ENCODE assay signal across 8 cellular contexts in the genomic region with DNA sequence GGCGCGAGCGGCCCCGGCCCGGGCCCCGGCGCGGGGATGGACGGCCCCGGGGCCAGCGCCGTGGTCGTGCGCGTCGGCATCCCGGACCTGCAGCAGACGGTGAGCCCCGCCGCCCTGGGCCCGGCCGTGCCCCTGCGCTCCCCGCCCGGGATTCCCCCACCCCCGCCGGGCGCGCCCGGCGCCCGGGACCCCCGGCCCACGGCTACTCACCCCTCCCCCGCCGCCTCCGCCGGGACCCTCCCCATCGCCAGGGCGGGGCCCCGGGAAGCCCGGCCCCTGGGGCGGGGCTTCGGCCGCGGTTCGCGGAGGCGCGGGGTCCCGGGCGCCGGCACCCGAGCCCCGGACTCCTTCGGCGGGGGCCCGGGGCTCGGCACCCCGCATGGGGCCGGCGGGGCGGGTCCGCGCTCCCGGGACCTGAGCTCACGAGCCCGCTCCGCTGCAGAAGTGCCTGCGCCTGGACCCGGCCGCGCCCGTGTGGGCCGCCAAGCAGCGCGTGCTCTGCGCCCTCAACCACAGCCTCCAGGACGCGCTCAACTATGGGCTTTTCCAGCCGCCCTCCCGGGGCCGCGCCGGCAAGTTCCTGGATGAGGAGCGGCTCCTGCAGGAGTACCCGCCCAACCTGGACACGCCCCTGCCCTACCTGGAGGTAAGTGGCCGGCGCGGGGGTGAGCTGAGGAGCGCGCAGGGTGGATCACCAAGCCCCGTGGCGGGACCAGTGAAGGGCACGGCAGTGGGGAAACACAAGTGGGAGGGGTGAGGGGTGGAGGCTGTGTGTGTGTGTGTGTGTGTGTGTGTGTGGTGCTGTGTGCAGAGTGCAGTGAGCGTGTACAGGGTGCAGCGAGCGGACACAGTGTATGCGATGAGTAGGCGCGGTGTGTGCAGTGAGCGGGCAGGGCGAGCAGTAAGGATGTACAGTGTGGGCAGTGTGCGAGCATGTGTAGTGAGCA. TPM values are rescaled to one million over a fixed set of nuclear protein-coding genes. Genes with fewer than 3 reads are reported as not detected.
DNase-seq lines count a peak whose midpoint lies in the region; ATAC-seq, FAIRE-seq and TF ChIP-seq lines count a peak whose summit lies in the region.

No MANE protein-coding gene starts in this region.

- H3K36me3 Mint-ChIP-seq in MCF 10A (ENCODE audit: insufficient read depth, unreplicated experiment): no peaks in the 10 kb centered on the region

- H3K27ac ChIP-seq in HepG2 (ENCODE audit: extremely low read length, insufficient read depth, low read length): no peak overlapping the region
- H3K27ac ChIP-seq in testis: no peak overlapping the region
- H3K27ac ChIP-seq in Karpas-422 (ENCODE audit: low read length): no peak overlapping the region

- H3K79me2 ChIP-seq in HepG2 (ENCODE audit: insufficient read depth, low read length) (no peaks in the 10 kb centered on the region), Karpas-422 (ENCODE audit: low read length) (no peaks in the 10 kb centered on the region)

- H3K4me1 ChIP-seq in HepG2 (ENCODE audit: insufficient read depth, low read length) (peaks cover 47% of the 10 kb centered on the region), testis (peaks cover 6% of the 10 kb centered on the region), Karpas-422 (ENCODE audit: low read length) (no peaks in the 10 kb centered on the region)

- peaks cover 6% of the 10 kb centered on the region for H3K4me1 Mint-ChIP-seq in MCF 10A (ENCODE audit: insufficient read depth, unreplicated experiment)

- H3K27me3 Mint-ChIP-seq in MCF 10A (ENCODE audit: insufficient read depth, unreplicated experiment): peaks cover 33% of the 10 kb centered on the region

- TF ChIP-seq EP300 in HepG2 (IDR thresholded peaks at IDR 0.05; ENCODE audit: low read depth in 2 of 2, low read length in 2 of 2): no peak
- no peak for TF ChIP-seq EP300 in HepG2 (CRISPR knock-in tag; IDR thresholded peaks at IDR 0.05; ENCODE audit: borderline replicate concordance)

- H3K27me3 ChIP-seq in HepG2 (ENCODE audit: control insufficient read depth in 1 of 2, insufficient read depth in 2 of 2, low read length in 2 of 2): peaks cover 2 to 20% of the 10 kb centered on the region in 2 experiments; a peak in 3 of 5 replicates
- H3K27me3 ChIP-seq in testis: no peaks in the 10 kb centered on the region
- no peaks in the 10 kb centered on the region for H3K27me3 ChIP-seq in Karpas-422 (ENCODE audit: low read length)

- peak; percentile 60 for ATAC-seq in HepG2

- POLR2A ChIA-PET in MCF 10A (lab: Yijun Ruan, JAX) (interaction anchor here (0.6 kb wide), 1 partner anchor 53 kb away, joined by 3 read pairs; no protein-coding TSS in a partner anchor), HepG2 (lab: Yijun Ruan, JAX) (interaction anchor here (1.1 to 1.3 kb wide), 2 partner anchors 33 to 34 kb away, joined by 3 to 4 read pairs; no protein-coding TSS in a partner anchor)

- H3K36me3 ChIP-seq in HepG2 (replicated peaks in 1 of 2; ENCODE audit: control insufficient read depth in 1 of 2, insufficient read depth in 2 of 2, low read length in 2 of 2): 0 out of 5 replicates have a peak, but pooled peaks cover 0 to 3% of the 10 kb centered on the region in 2 experiments
- H3K36me3 ChIP-seq in testis (ENCODE audit: low read depth, missing control alignments): no peaks in the 10 kb centered on the region
- H3K36me3 ChIP-seq in Karpas-422 (ENCODE audit: insufficient read depth, low read length): no peaks in the 10 kb centered on the region

- DNase-seq in NCI-H2107 treated with DMSO at 0.1 percent for 48 hours (lab: John Stamatoyannopoulos, UW; ENCODE audit: unreplicated experiment) (peak; percentile 28), NCI-H2107 (lab: John Stamatoyannopoulos, UW) (no peak), NCI-H2196 treated with DMSO at 0.1 percent for 48 hours (lab: John Stamatoyannopoulos, UW; ENCODE audit: unreplicated experiment) (peak; percentile 11), MCF 10A (ENCODE audit: unreplicated experiment) (peak; percentile 42), HepG2 (ENCODE audit: low spot score) (peak; percentile 32), testis (no peak), Karpas-422 (no peak), MV-4-11 (lab: John Stamatoyannopoulos, UW) (no peak)

- no peak for TF ChIP-seq CTCF in MCF 10A (IDR thresholded peaks at IDR 0.05; ENCODE audit: unreplicated experiment)
- TF ChIP-seq CTCF in HepG2 (CRISPR knock-in tag; IDR thresholded peaks at IDR 0.05): 0 out of 2 replicates have a peak, but pooled peaks have one; percentile 18
- TF ChIP-seq CTCF in testis (IDR thresholded peaks at IDR 0.05): no peak

- H3K4me3 Mint-ChIP-seq in MCF 10A (ENCODE audit: unreplicated experiment): peak overlapping the region; percentile 46

- H3K9ac ChIP-seq in HepG2 (ENCODE audit: insufficient read depth, low read depth, low read length): 0 out of 2 replicates have a peak overlapping the region, but pooled peaks have one; percentile 17
- no peak overlapping the region for H3K9ac ChIP-seq in Karpas-422 (ENCODE audit: low read length)

- H3K4me3 ChIP-seq in HepG2 (replicated peaks in 1 of 3; ENCODE audit: insufficient read depth in 1 of 3, low read depth in 2 of 3, low read length in 3 of 3): peak overlapping the region; percentile 66 to 79 (median 68)
- peak overlapping the region; percentile 40 to 43 for H3K4me3 ChIP-seq in testis
- H3K4me3 ChIP-seq in Karpas-422 (ENCODE audit: low read length): no peak overlapping the region

- no peaks in the 10 kb centered on the region for H3K9me3 Mint-ChIP-seq in MCF 10A (ENCODE audit: unreplicated experiment)

- in situ Hi-C loops in HepG2 (cut with HindIII; ENCODE audit: extremely low pct_ligation_motif_present, low pct_unique_long_range_greater_than_20kb): no loop called here

- TF ChIP-seq POLR2A in HepG2 (IDR thresholded peaks at IDR 0.05; ENCODE audit: insufficient read depth in 1 of 2, low read depth in 2 of 2, low read length in 2 of 2) (no peak), testis (IDR thresholded peaks at IDR 0.05) (no peak)

- H3K4me2 ChIP-seq in HepG2 (ENCODE audit: low read depth, low read length) (peak overlapping the region; percentile 79), Karpas-422 (ENCODE audit: low read depth, low read length, poor library complexity, severe bottlenecking) (no peak overlapping the region)

- no peak overlapping the region for H3K27ac Mint-ChIP-seq in MCF 10A (ENCODE audit: low read depth, unreplicated experiment)

- 38% methylated on average over 12 of the region's 105 CpGs for whole genome bisulfite sequencing in HepG2 (ENCODE audit: low lambda C conversion rate)
- WGBS in testis, 2 donors: 9 to 16% methylated on average over 9 to 50 of the region's 105 CpGs

- no peaks in the 10 kb centered on the region for H3K9me3 ChIP-seq in HepG2 (ENCODE audit: low read length)
- no peaks in the 10 kb centered on the region for H3K9me3 ChIP-seq in testis
- H3K9me3 ChIP-seq in Karpas-422 (ENCODE audit: low read length): peaks cover 4% of the 10 kb centered on the region; the same call in 1 of the 2 replicates

- no peaks in the 10 kb centered on the region for H3K9me2 ChIP-seq in Karpas-422 (replicated peaks; ENCODE audit: insufficient read depth, low read length)

- H2AFZ ChIP-seq in HepG2 (ENCODE audit: low read length) (no peak overlapping the region), Karpas-422 (ENCODE audit: low read length) (no peak overlapping the region)

- H4K20me1 ChIP-seq in HepG2 (ENCODE audit: insufficient read depth, low read length) (no peaks in the 10 kb centered on the region), Karpas-422 (ENCODE audit: insufficient read depth, low read depth, low read length) (no peaks in the 10 kb centered on the region)

- CTCF ChIA-PET in MCF 10A (lab: Yijun Ruan, JAX): interaction anchor here (3.6 kb wide), 1 partner anchor 16 kb away, joined by 14 read pairs; no protein-coding TSS in a partner anchor
- CTCF ChIA-PET in HepG2 (lab: Yijun Ruan, JAX; ENCODE audit: low intra/inter-chr PET ratio, low total read pairs): no interaction called here

- peak; percentile 25; the same call in 1 of the 2 replicates for TF ChIP-seq RAD21 in HepG2 (CRISPR knock-in tag; IDR thresholded peaks at IDR 0.05)

- BruUV-seq in MCF 10A (replicated peaks; lab: Mats Ljungman, UMichigan) (no TSS peak), HepG2 (replicated peaks; lab: Mats Ljungman, UMichigan) (no TSS peak)

- intact Hi-C loops in MCF 10A (cut with micrococcal nuclease): no loop called here
- intact Hi-C loops in HepG2 (cut with micrococcal nuclease; ENCODE audit: unreplicated experiment): no loop called here
- intact Hi-C loops in testis (cut with DNase I; ENCODE audit: low total_unique reads): no loop called here

- no peak for FAIRE-seq in HepG2 (lab: Jason Lieb, UNC)

RNA-seq across cellular contexts. Expression of a gene that starts 2.3 kb away (rescaled TPM):
- total RNA-seq in MCF 10A (2022) (1.2 and 1.9 TPM in 2 replicates), HepG2 (2016; rRNA removed; fragmentation: Illumina TruSeq; extraction: Trizol) (1.9 and 2.9 TPM in 2 replicates), testis (10 to 100 TPM; 11.4 to 16.0 TPM)
- 0.79 and 1.0 TPM in 2 replicates for total RNA-seq in HepG2 (2016; cell fraction: cytosol; rRNA removed; fragmentation: Illumina TruSeq; extraction: Trizol; ENCODE audit: low read depth)
- 1.7 and 2.9 TPM in 2 replicates for total RNA-seq in HepG2 (2016; cell fraction: insoluble cytoplasmic fraction; rRNA removed; fragmentation: Illumina TruSeq; extraction: Trizol)
- total RNA-seq in HepG2 (2016; cell fraction: membrane; rRNA removed; fragmentation: Illumina TruSeq; extraction: Trizol): 2.3 TPM in 2 replicates
- 2.9 and 3.7 TPM in 2 replicates for total RNA-seq in HepG2 (2016; cell fraction: nucleus; rRNA removed; fragmentation: Illumina TruSeq; extraction: Trizol)
- polyA plus RNA-seq in HepG2 (2011; rRNA removed) (4.6 and 6.5 TPM in 2 replicates), testis (ENCODE audit: insufficient read depth, low read depth, low replicate concordance) (6.3 TPM)
- 3.0 and 3.9 TPM in 2 replicates for polyA plus RNA-seq in HepG2 (2011; cell fraction: cytosol; rRNA removed)
- 25.0 and 33.1 TPM in 2 replicates for polyA plus RNA-seq in HepG2 (2011; cell fraction: nucleus; rRNA removed)
- 7.9 and 8.7 TPM in 2 replicates for polyA plus RNA-seq in HepG2 (2012)
- polyA plus RNA-seq in HepG2 (2016; cell fraction: cytosol; fragmentation: Illumina TruSeq; extraction: Trizol; ENCODE audit: low read depth): 0.66 and 0.71 TPM in 2 replicates
- polyA plus RNA-seq in HepG2 (2016; cell fraction: insoluble cytoplasmic fraction; fragmentation: Illumina TruSeq; extraction: Trizol; ENCODE audit: low read depth): 3.0 and 4.2 TPM in 2 replicates
- polyA plus RNA-seq in HepG2 (2016; cell fraction: membrane; fragmentation: Illumina TruSeq; extraction: Trizol; ENCODE audit: low read depth): 1.6 and 1.9 TPM in 2 replicates
- polyA plus RNA-seq in HepG2 (2016; cell fraction: nucleus; fragmentation: Illumina TruSeq; extraction: Trizol; ENCODE audit: insufficient read depth, low read depth): 14.0 and 17.0 TPM in 2 replicates
- 0.07 and 4.8 TPM in 2 replicates for polyA minus RNA-seq in HepG2 (2011; rRNA and poly(A)+ RNA removed; ENCODE audit: low replicate concordance)
- polyA minus RNA-seq in HepG2 (2011; cell fraction: cytosol; rRNA and poly(A)+ RNA removed): 5.2 and 5.4 TPM in 2 replicates
- polyA minus RNA-seq in HepG2 (2011; cell fraction: nucleus; rRNA and poly(A)+ RNA removed): 5.8 and 5.9 TPM in 2 replicates
- 0.04 TPM in 1 of 2 replicates, not detected in the other for total RNA-seq in Karpas-422 (2014; rRNA removed; shearing (Covaris generic); ENCODE audit: low replicate concordance)

RNA-seq across cellular contexts. Expression of a gene that starts 46.9 kb away (rescaled TPM):
- 21.3 and 22.0 TPM in 2 replicates for total RNA-seq in MCF 10A (2022)
- 3.8 and 9.0 TPM in 2 replicates for total RNA-seq in HepG2 (2016; rRNA removed; fragmentation: Illumina TruSeq; extraction: Trizol)
- 1.6 and 2.0 TPM in 2 replicates for total RNA-seq in HepG2 (2016; cell fraction: cytosol; rRNA removed; fragmentation: Illumina TruSeq; extraction: Trizol; ENCODE audit: low read depth)
- 3.7 and 9.9 TPM in 2 replicates for total RNA-seq in HepG2 (2016; cell fraction: insoluble cytoplasmic fraction; rRNA removed; fragmentation: Illumina TruSeq; extraction: Trizol)
- total RNA-seq in HepG2 (2016; cell fraction: membrane; rRNA removed; fragmentation: Illumina TruSeq; extraction: Trizol): 2.6 and 3.5 TPM in 2 replicates
- 11.3 and 13.3 TPM in 2 replicates for total RNA-seq in HepG2 (2016; cell fraction: nucleus; rRNA removed; fragmentation: Illumina TruSeq; extraction: Trizol)
- 11.5 and 19.0 TPM in 2 replicates for polyA plus RNA-seq in HepG2 (2011; rRNA removed)
- 5.2 and 7.9 TPM in 2 replicates for polyA plus RNA-seq in HepG2 (2011; cell fraction: cytosol; rRNA removed)
- 58.3 and 62.0 TPM in 2 replicates for polyA plus RNA-seq in HepG2 (2011; cell fraction: nucleus; rRNA removed)
- polyA plus RNA-seq in HepG2 (2012): 11.0 and 15.5 TPM in 2 replicates
- polyA plus RNA-seq in HepG2 (2016; cell fraction: cytosol; fragmentation: Illumina TruSeq; extraction: Trizol; ENCODE audit: low read depth): 2.4 and 2.9 TPM in 2 replicates
- polyA plus RNA-seq in HepG2 (2016; cell fraction: insoluble cytoplasmic fraction; fragmentation: Illumina TruSeq; extraction: Trizol; ENCODE audit: low read depth): 4.2 and 5.5 TPM in 2 replicates
- 3.1 and 3.4 TPM in 2 replicates for polyA plus RNA-seq in HepG2 (2016; cell fraction: membrane; fragmentation: Illumina TruSeq; extraction: Trizol; ENCODE audit: low read depth)
- polyA plus RNA-seq in HepG2 (2016; cell fraction: nucleus; fragmentation: Illumina TruSeq; extraction: Trizol; ENCODE audit: insufficient read depth, low read depth): 25.4 and 29.9 TPM in 2 replicates
- 2.0 and 19.4 TPM in 2 replicates for polyA minus RNA-seq in HepG2 (2011; rRNA and poly(A)+ RNA removed; ENCODE audit: low replicate concordance)
- polyA minus RNA-seq in HepG2 (2011; cell fraction: cytosol; rRNA and poly(A)+ RNA removed): 6.5 and 8.6 TPM in 2 replicates
- 7.1 and 7.6 TPM in 2 replicates for polyA minus RNA-seq in HepG2 (2011; cell fraction: nucleus; rRNA and poly(A)+ RNA removed)
- 10 to 100 TPM; 60.9 to 73.5 TPM for total RNA-seq in testis
- 95.9 TPM for polyA plus RNA-seq in testis (ENCODE audit: insufficient read depth, low read depth, low replicate concordance)
- total RNA-seq in Karpas-422 (2014; rRNA removed; shearing (Covaris generic); ENCODE audit: low replicate concordance): 24.3 and 41.1 TPM in 2 replicates

Comparison
In these comparisons a context has a peak if more than half of its experiments do, and no peak if none do; other contexts are left out.
1. DNase-seq: peak in NCI-H2107 treated with DMSO at 0.1 percent for 48 hours (single experiment), NCI-H2196 treated with DMSO at 0.1 percent for 48 hours (single experiment), MCF 10A (single experiment) and HepG2 (single experiment); none in NCI-H2107 (single experiment), testis (single experiment), Karpas-422 (single experiment) and MV-4-11 (single experiment).